20 cellular contexts compared by ENCODE assay signal in genomic region chr9:27655454-27655853, GRCh38.
"Had no signal": no experiment of that assay in that cellular context is flagged by ENCODE, and none has a peak within 500 bp of the region (broad histone marks: within the 10 kb centered on the region; RNA-seq: fewer than 3 reads in every experiment).

No MANE protein-coding gene starts in this region.

- H3K36me3 Mint-ChIP-seq: activated naive CD8-positive, alpha-beta T cell treated with anti-CD3 and anti-CD28 coated beads for 36 hours; memory B cell; type B pancreatic cell had no signal

- H3K27ac ChIP-seq: epithelial cell of prostate, gastroesophageal sphincter, sigmoid colon, testis had no signal

- H3K9me3 Mint-ChIP-seq: activated naive CD8-positive, alpha-beta T cell treated with anti-CD3 and anti-CD28 coated beads for 36 hours; nephron; type B pancreatic cell had no signal

- H3K4me3 Mint-ChIP-seq: activated naive CD8-positive, alpha-beta T cell treated with anti-CD3 and anti-CD28 coated beads for 36 hours; memory B cell; nephron; type B pancreatic cell had no signal

- H3K27me3 ChIP-seq: gastroesophageal sphincter, sigmoid colon, testis had no signal

- H3K4me2 ChIP-seq: smooth muscle cell had no signal

- H3K4me1 Mint-ChIP-seq: activated naive CD8-positive, alpha-beta T cell treated with anti-CD3 and anti-CD28 coated beads for 36 hours; nephron had no signal

- H3K27ac Mint-ChIP-seq: activated naive CD8-positive, alpha-beta T cell treated with anti-CD3 and anti-CD28 coated beads for 36 hours; memory B cell; nephron; type B pancreatic cell had no signal

- ATAC-seq: gastroesophageal sphincter had no signal

- H3K4me1 ChIP-seq: gastroesophageal sphincter, testis had no signal

- H3K36me3 ChIP-seq: gastroesophageal sphincter, sigmoid colon had no signal

- H3K27me3 Mint-ChIP-seq: activated naive CD8-positive, alpha-beta T cell treated with anti-CD3 and anti-CD28 coated beads for 36 hours; type B pancreatic cell had no signal

- H3K4me3 ChIP-seq: gastroesophageal sphincter, sigmoid colon, smooth muscle cell had no signal

- H3K9me3 ChIP-seq: gastroesophageal sphincter, sigmoid colon, testis had no signal

- DNase-seq: activated CD4-positive, alpha-beta T cell treated with anti-CD3 and anti-CD28 coated beads for 4 hours; activated CD4-positive, alpha-beta T cell treated with anti-CD3 and anti-CD28 coated beads, Interleukin-2, amount 50 U/mL, for 48 hours; activated CD4-positive, CD25-positive, alpha-beta regulatory T cell; activated CD8-positive, alpha-beta memory T cell treated with anti-CD3 and anti-CD28 coated beads, Interleukin-2, amount 50 U/mL, for 48 hours; activated naive CD4-positive, alpha-beta T cell treated with Interleukin-2 at 50 U/mL for 16 hours; activated naive CD8-positive, alpha-beta T cell treated with anti-CD3 and anti-CD28 coated beads for 36 hours; activated T-cell treated with anti-CD3 and anti-CD28 coated beads, Interleukin-2, amount 50 U/mL, for 48 hours; cortex of kidney; retina; sigmoid colon; stimulated activated CD4-positive, alpha-beta T cell treated with anti-CD3 and anti-CD28 coated beads, Interleukin-15, amount 100 ng/mL, for 24 hours; stimulated activated CD8-positive, alpha-beta memory T cell treated with anti-CD3 and anti-CD28 coated beads, Interleukin-4, amount 100 ng/mL, for 48 hours; stimulated activated naive CD4-positive, alpha-beta T cell; testis had no signal
